In genomic region chr1:229410692-229411433, GRCh38 we compare ENCODE assay signal across 8 cellular contexts. TPM values are rescaled to one million over a fixed set of nuclear protein-coding genes. Genes with fewer than 3 reads are reported as not detected.
DNase-seq lines count a peak whose midpoint lies in the region; ATAC-seq and TF ChIP-seq lines count a peak whose summit lies in the region.

No MANE protein-coding gene starts in this region.

- no peak for TF ChIP-seq POLR2A in heart left ventricle (IDR thresholded peaks at IDR 0.05)
- no peak for TF ChIP-seq POLR2A in sigmoid colon (IDR thresholded peaks at IDR 0.05)

- H3K36me3 Mint-ChIP-seq in activated CD8-positive, alpha-beta memory T cell treated with anti-CD3 and anti-CD28 coated beads, Interleukin-2, amount 10 ng/mL, durations not matched to agents 7 days and 5 days, result no peaks in the 10 kb centered on the region
- H3K36me3 Mint-ChIP-seq in nephron progenitor cell (ENCODE audit: low read depth), result no peaks in the 10 kb centered on the region

- 0 out of 2 replicates have a peak, but pooled peaks have one; percentile 3 for TF ChIP-seq CTCF in WERI-Rb-1 (IDR thresholded peaks at IDR 0.05; ENCODE audit: low read depth, low read length)
- no peak for TF ChIP-seq CTCF in heart left ventricle (IDR thresholded peaks at IDR 0.05)
- no peak for TF ChIP-seq CTCF in sigmoid colon (IDR thresholded peaks at IDR 0.05)
- no peak for TF ChIP-seq CTCF in nephron progenitor cell (IDR thresholded peaks at IDR 0.05)

- peaks cover 46% of the 10 kb centered on the region for H3K27me3 Mint-ChIP-seq in activated CD8-positive, alpha-beta memory T cell treated with anti-CD3 and anti-CD28 coated beads, Interleukin-2, amount 10 ng/mL, durations not matched to agents 7 days and 5 days
- H3K27me3 Mint-ChIP-seq in nephron progenitor cell (ENCODE audit: low read depth, poor library complexity), result peaks cover 73% of the 10 kb centered on the region

- H3K27me3 ChIP-seq in WERI-Rb-1 (ENCODE audit: insufficient read depth, low read depth, severe bottlenecking), result no peaks in the 10 kb centered on the region
- peaks cover 0 to 43% (median 24%) of the 10 kb centered on the region in 9 donors for H3K27me3 ChIP-seq in heart left ventricle
- H3K27me3 ChIP-seq in sigmoid colon, result peaks cover 6 to 29% (median 23%) of the 10 kb centered on the region in 3 donors

- CTCF ChIA-PET in activated CD8-positive, alpha-beta memory T cell treated with anti-CD3 and anti-CD28 coated beads, Interleukin-2, amount 10 ng/mL, durations not matched to agents 7 days and 5 days (lab: Charles Lee), result interaction anchor here (1.3 to 1.6 kb wide), 2 partner anchors 71 to 152 kb away, joined by 4 to 5 read pairs; no protein-coding TSS in a partner anchor

- DNase-seq in activated CD8-positive, alpha-beta memory T cell treated with anti-CD3 and anti-CD28 coated beads, Interleukin-2, amount 10 ng/mL, durations not matched to agents 7 days and 5 days, result no peak
- DNase-seq in activated CD8-positive, alpha-beta memory T cell treated with anti-CD3 and anti-CD28 coated beads, Interleukin-2, amount 50 U/mL, for 48 hours, result no peak
- DNase-seq in NCI-H2107 (lab: John Stamatoyannopoulos, UW), result peak; percentile 64
- DNase-seq in WERI-Rb-1, result peak; percentile 76
- DNase-seq in heart left ventricle, result peak; percentile 80 to 90 (median 83)
- peak; percentile 75 for DNase-seq in sigmoid colon
- DNase-seq in HuH-7.5 (ENCODE audit: low spot score), result no peak
- no peak for DNase-seq in nephron progenitor cell

- no peak overlapping the region for H3K27ac Mint-ChIP-seq in activated CD8-positive, alpha-beta memory T cell treated with anti-CD3 and anti-CD28 coated beads, Interleukin-2, amount 10 ng/mL, durations not matched to agents 7 days and 5 days
- no peak overlapping the region for H3K27ac Mint-ChIP-seq in nephron progenitor cell

- H3K4me1 ChIP-seq in heart left ventricle, result peaks cover 3 to 51% (median 37%) of the 10 kb centered on the region in 12 donors
- peaks cover 0 to 50% (median 38%) of the 10 kb centered on the region in 4 donors for H3K4me1 ChIP-seq in sigmoid colon

- WGBS in heart left ventricle, 4 donors, result 8 to 11% (median 10%) methylated on average over 14 of the region's 14 CpGs
- WGBS in sigmoid colon, 2 donors, result 20 to 31% methylated on average over 14 of the region's 14 CpGs

- no peaks in the 10 kb centered on the region for H3K36me3 ChIP-seq in WERI-Rb-1
- no peaks in the 10 kb centered on the region for H3K36me3 ChIP-seq in heart left ventricle
- H3K36me3 ChIP-seq in sigmoid colon, result no peaks in the 10 kb centered on the region

- no peaks in the 10 kb centered on the region for H3K9me3 Mint-ChIP-seq in activated CD8-positive, alpha-beta memory T cell treated with anti-CD3 and anti-CD28 coated beads, Interleukin-2, amount 10 ng/mL, durations not matched to agents 7 days and 5 days (ENCODE audit: low read depth)
- H3K9me3 Mint-ChIP-seq in nephron progenitor cell, result no peaks in the 10 kb centered on the region

- intact Hi-C loops in heart left ventricle (cut with DNase I) (loop anchor here in 2 of 10 donors (2.0 to 5.0 kb wide), 2 partner anchors 40 to 44 kb away; no protein-coding TSS in a partner anchor), sigmoid colon (cut with DNase I) (no loop called here)

- H3K27ac ChIP-seq in WERI-Rb-1 (peak overlapping the region; percentile 68), heart left ventricle (peak overlapping the region; percentile 50 to 98 (median 92)), sigmoid colon (peak overlapping the region in 2 of 4 donors; percentile 57 to 59)

- peaks cover 26% of the 10 kb centered on the region for H3K4me1 Mint-ChIP-seq in activated CD8-positive, alpha-beta memory T cell treated with anti-CD3 and anti-CD28 coated beads, Interleukin-2, amount 10 ng/mL, durations not matched to agents 7 days and 5 days
- H3K4me1 Mint-ChIP-seq in nephron progenitor cell, result peaks cover 49% of the 10 kb centered on the region

- H3K4me3 Mint-ChIP-seq in activated CD8-positive, alpha-beta memory T cell treated with anti-CD3 and anti-CD28 coated beads, Interleukin-2, amount 10 ng/mL, durations not matched to agents 7 days and 5 days, result peak overlapping the region; percentile 50
- H3K4me3 Mint-ChIP-seq in nephron progenitor cell, result no peak overlapping the region

- TF ChIP-seq EP300 in sigmoid colon (IDR thresholded peaks at IDR 0.05), result no peak

- peak; percentile 73 for ATAC-seq in activated CD8-positive, alpha-beta memory T cell treated with anti-CD3 and anti-CD28 coated beads, Interleukin-2, amount 10 ng/mL, durations not matched to agents 7 days and 5 days
- peak; percentile 66 to 84 (median 80) for ATAC-seq in heart left ventricle

- no peaks in the 10 kb centered on the region for H3K9me3 ChIP-seq in WERI-Rb-1 (ENCODE audit: severe bottlenecking)
- H3K9me3 ChIP-seq in heart left ventricle, result no peaks in the 10 kb centered on the region
- H3K9me3 ChIP-seq in sigmoid colon, result no peaks in the 10 kb centered on the region

- peak overlapping the region; percentile 19 for H3K4me3 ChIP-seq in WERI-Rb-1 (ENCODE audit: low read depth, low read length)
- H3K4me3 ChIP-seq in heart left ventricle, result peak overlapping the region in 7 of 12 donors; percentile 5 to 42 (median 30)
- no peak overlapping the region for H3K4me3 ChIP-seq in sigmoid colon

RNA-seq across cellular contexts. Expression of gene ACTA1, which starts 23.0 kb away (rescaled TPM):
- not detected for total RNA-seq in activated CD8-positive, alpha-beta memory T cell treated with anti-CD3 and anti-CD28 coated beads, Interleukin-2, amount 10 ng/mL, durations not matched to agents 7 days and 5 days
- total RNA-seq in heart left ventricle, result over 10,000 TPM in 4 of 9 donors, 1,000 to 10,000 TPM in 5; 1,926 to 30,941 (median 8,947) TPM
- polyA plus RNA-seq in heart left ventricle, result 1,000 to 10,000 TPM; 3,190 to 8,475 TPM
- under 1 TPM in 1 of 4 donors, not detected in 3; 0.36 TPM for total RNA-seq in sigmoid colon
- 10 to 100 TPM in 1 of 3 donors, 1 to 10 TPM in 2; 1.1 to 36.0 (median 4.6) TPM for polyA plus RNA-seq in sigmoid colon

Comparison
In these comparisons a context has a peak if more than half of its experiments do, and no peak if none do; other contexts are left out.
1. DNase-seq: peak in NCI-H2107 (single experiment), WERI-Rb-1 (single experiment), heart left ventricle (5 of 5) and sigmoid colon (single experiment); none in activated CD8-positive, alpha-beta memory T cell treated with anti-CD3 and anti-CD28 coated beads, Interleukin-2, amount 10 ng/mL, durations not matched to agents 7 days and 5 days (single experiment), activated CD8-positive, alpha-beta memory T cell treated with anti-CD3 and anti-CD28 coated beads, Interleukin-2, amount 50 U/mL, for 48 hours (single experiment), HuH-7.5 (single experiment) and nephron progenitor cell (single experiment).
2. H3K4me3 ChIP-seq: peak in WERI-Rb-1 (single experiment) and heart left ventricle (7 of 12); none in sigmoid colon (0 of 4).
3. RNA of gene ACTA1, which starts 23.0 kb away (total RNA-seq): 1,926 to 30,941 TPM in heart left ventricle; 0.36 TPM in sigmoid colon and not detected in activated CD8-positive, alpha-beta memory T cell treated with anti-CD3 and anti-CD28 coated beads, Interleukin-2, amount 10 ng/mL, durations not matched to agents 7 days and 5 days; every median in the first group is over 1,000 times any median in the second.